ENCODE assay signal across 8 cellular contexts in the genomic region with DNA sequence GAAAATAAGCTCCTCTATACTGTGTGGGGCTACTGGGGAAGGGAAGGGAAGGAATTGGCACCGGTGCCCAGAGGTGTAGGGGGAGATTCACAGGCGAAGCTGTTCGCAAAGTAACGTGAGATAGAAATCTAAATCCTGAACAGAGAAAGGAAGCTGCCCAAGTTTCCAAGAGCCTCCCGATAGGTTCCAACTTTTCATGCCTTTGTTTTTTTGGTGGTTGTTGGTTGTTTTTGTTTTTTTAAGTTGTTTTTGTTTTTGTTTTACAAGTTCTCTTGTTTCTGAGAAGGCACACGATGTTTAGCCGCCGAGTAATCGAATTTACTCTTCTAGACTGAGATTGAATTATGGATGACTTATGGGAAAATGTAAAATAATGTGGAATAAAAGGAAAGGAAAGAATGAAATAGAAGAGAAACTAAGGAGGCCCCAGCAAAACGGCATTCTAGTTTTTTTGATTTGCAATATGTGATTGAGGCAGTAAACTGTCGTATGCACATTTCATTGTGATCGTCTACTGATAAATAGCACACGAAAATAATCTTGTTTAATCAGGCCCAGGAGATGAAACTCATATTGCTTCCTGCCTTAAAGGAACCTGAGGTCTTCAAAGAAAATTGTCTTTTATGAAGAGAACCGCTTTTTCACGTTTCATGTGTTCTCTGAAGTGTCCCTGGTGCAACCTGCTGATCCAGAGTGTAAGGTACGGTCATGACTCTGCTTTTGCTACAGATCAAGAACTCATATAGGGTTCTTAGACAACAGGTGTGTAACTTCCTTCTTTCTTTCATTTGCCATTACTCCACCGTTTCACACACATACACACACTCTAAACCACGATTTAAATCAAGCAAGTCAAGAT. TPM values are rescaled to one million over a fixed set of nuclear protein-coding genes. Genes with fewer than 3 reads are reported as not detected.
A peak's percentile ranks its signal among the peaks of the same experiment; 100 is the strongest.
DNase-seq lines count a peak whose midpoint lies in the region; ATAC-seq and TF ChIP-seq lines count a peak whose summit lies in the region.

No MANE protein-coding gene starts in this region.

- H3K27me3 ChIP-seq in Loucy (ENCODE audit: insufficient read depth, low read length, poor library complexity, severe bottlenecking) (no peaks in the 10 kb centered on the region), breast epithelium (no peaks in the 10 kb centered on the region), lung (ENCODE audit: control insufficient read depth, insufficient read depth) (no peaks in the 10 kb centered on the region), tibial nerve (no peaks in the 10 kb centered on the region)

- WGBS in lung, 2 donors, result 10 to 18% methylated on average over 18 of the region's 18 CpGs
- 47 to 48% methylated on average over 18 of the region's 18 CpGs for WGBS in tibial nerve, 2 donors

- H3K9me3 ChIP-seq in Loucy (ENCODE audit: insufficient read depth, low read depth, low read length) (no peaks in the 10 kb centered on the region), breast epithelium (no peaks in the 10 kb centered on the region), lung (ENCODE audit: control insufficient read depth in 2 of 2, insufficient read depth in 1 of 2, low read length in 1 of 2) (no peaks in the 10 kb centered on the region), tibial nerve (no peaks in the 10 kb centered on the region)

- no peak overlapping the region; the same call in 1 of the 2 replicates for H2AFZ ChIP-seq in Loucy (ENCODE audit: low read length)

- TF ChIP-seq POLR2A in breast epithelium (IDR thresholded peaks at IDR 0.05) (no peak), tibial nerve (IDR thresholded peaks at IDR 0.05) (no peak)

- DNase-seq in DMS114 treated with DMSO at 0.1 percent for 48 hours (lab: John Stamatoyannopoulos, UW; ENCODE audit: unreplicated experiment), result peak; percentile 5
- no peak for DNase-seq in breast epithelium (ENCODE audit: low spot score in 2 of 2)
- no peak for DNase-seq in lung (ENCODE audit: low spot score)
- no peak for DNase-seq in tibial nerve (ENCODE audit: low spot score in 2 of 2)
- no peak for DNase-seq in T-helper 9 cell
- no peak for DNase-seq in amniotic stem cell (lab: John Stamatoyannopoulos, UW)
- no peak for DNase-seq in GM19240 (ENCODE audit: insufficient read length, low spot score)

- H3K4me3 ChIP-seq in Loucy (ENCODE audit: low read length, poor library complexity, severe bottlenecking) (peak overlapping the region; percentile 85), breast epithelium (peak overlapping the region; percentile 79 to 93 (median 84)), lung (peak overlapping the region; percentile 84), tibial nerve (peak overlapping the region; percentile 29 to 85 (median 70))

- H3K36me3 ChIP-seq in Loucy (ENCODE audit: insufficient read depth, low read length) (no peaks in the 10 kb centered on the region), breast epithelium (no peaks in the 10 kb centered on the region), lung (ENCODE audit: control insufficient read depth in 2 of 2, insufficient read depth in 2 of 2, low read length in 2 of 2) (no peaks in the 10 kb centered on the region), tibial nerve (no peaks in the 10 kb centered on the region)

- H3F3A ChIP-seq in Loucy (ENCODE audit: low read depth), result no peaks in the 10 kb centered on the region

- no peaks in the 10 kb centered on the region for H3K9me2 ChIP-seq in Loucy (replicated peaks; ENCODE audit: low read depth, low read length)

- no peak for ATAC-seq in lung (ENCODE audit: insufficient read depth, low FRiP score)

- peaks cover 33% of the 10 kb centered on the region for H3K4me1 ChIP-seq in Loucy (ENCODE audit: insufficient read depth, low read length, poor library complexity, severe bottlenecking)
- H3K4me1 ChIP-seq in breast epithelium, result peaks cover 0 to 16% of the 10 kb centered on the region in 2 donors
- H3K4me1 ChIP-seq in lung (ENCODE audit: control insufficient read depth in 2 of 2, insufficient read depth in 2 of 2, low read length in 2 of 2), result peaks cover 0 to 3% of the 10 kb centered on the region in 2 donors
- peaks cover 0 to 50% (median 11%) of the 10 kb centered on the region in 4 donors for H3K4me1 ChIP-seq in tibial nerve

- TF ChIP-seq CTCF in Loucy (conservative IDR thresholded peaks at IDR 0.05; ENCODE audit: low read length) (no peak), breast epithelium (IDR thresholded peaks at IDR 0.05) (no peak), lung (IDR thresholded peaks at IDR 0.05; ENCODE audit: control extremely low read depth, extremely low read depth) (no peak), tibial nerve (IDR thresholded peaks at IDR 0.05) (no peak)

- peak overlapping the region; percentile 97 to 99 for H3K27ac ChIP-seq in breast epithelium
- peak overlapping the region; percentile 84 to 97 for H3K27ac ChIP-seq in lung (ENCODE audit: low read depth in 1 of 2, low read length in 1 of 2)
- H3K27ac ChIP-seq in tibial nerve, result peak overlapping the region; percentile 88 to 97 (median 95)

- peaks cover 60% of the 10 kb centered on the region for H3K79me2 ChIP-seq in Loucy (ENCODE audit: insufficient read depth, low read length)

- H3K4me2 ChIP-seq in Loucy (ENCODE audit: low read depth, low read length, poor library complexity, severe bottlenecking), result peak overlapping the region; percentile 97

- intact Hi-C loops in breast epithelium (cut with DNase I; ENCODE audit: low total_unique reads), result no loop called here

- peaks cover 18% of the 10 kb centered on the region for H4K20me1 ChIP-seq in Loucy (ENCODE audit: insufficient read depth, low read length, poor library complexity, severe bottlenecking)

- TF ChIP-seq EP300 in tibial nerve (IDR thresholded peaks at IDR 0.05), result no peak

- H3K9ac ChIP-seq in Loucy (ENCODE audit: low read depth, low read length, poor library complexity, severe bottlenecking), result peak overlapping the region; percentile 90

RNA-seq across cellular contexts. Expression of a gene that starts 1.2 kb away (rescaled TPM):
- total RNA-seq in breast epithelium (10 to 100 TPM; 39.0 to 49.3 (median 47.2) TPM), lung (10 to 100 TPM; 75.1 to 86.2 TPM), tibial nerve (10 to 100 TPM; 38.7 to 50.3 (median 41.6) TPM)
- 10 to 100 TPM; 24.6 to 27.7 TPM for polyA plus RNA-seq in lung
